In the genomic region with DNA sequence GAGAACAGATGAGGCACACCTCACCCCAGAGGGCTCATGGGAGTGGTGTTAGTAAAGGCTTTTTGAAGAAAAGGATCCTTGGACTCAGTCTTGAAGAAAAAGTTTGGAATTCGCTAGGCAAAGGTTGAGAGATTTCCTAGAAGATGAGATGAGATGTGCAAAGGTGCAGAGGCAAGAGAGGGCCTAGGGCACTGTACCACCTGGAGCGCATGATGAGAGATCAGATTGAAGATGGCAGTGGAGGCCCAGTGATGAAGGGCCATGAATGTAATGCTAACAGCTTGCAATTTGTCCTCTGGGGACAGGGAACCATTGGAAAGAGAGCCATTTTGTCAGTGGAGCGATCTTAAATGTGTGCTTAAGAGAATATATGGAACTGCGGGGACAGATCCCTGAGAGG, we compare ENCODE assay signal across 24 cellular contexts.
"Had no signal": no experiment of that assay in that cellular context is flagged by ENCODE, and none has a peak within 500 bp of the region (broad histone marks: within the 10 kb centered on the region; RNA-seq: fewer than 3 reads in every experiment).

No MANE protein-coding gene starts in this region.

- H3K4me3 ChIP-seq: breast epithelium, esophagus squamous epithelium, gastrocnemius medialis, pancreas, psoas muscle, tibial nerve had no signal

- H3K4me3 Mint-ChIP-seq: activated T-cell treated with anti-CD3 and anti-CD28 coated beads, Interleukin-2, amount 50 U/mL, for 72 hours; nephron progenitor cell had no signal

- H3K27ac Mint-ChIP-seq: activated naive CD4-positive, alpha-beta T cell treated with anti-CD3 and anti-CD28 coated beads, Interleukin-2, amount 50 U/mL, for 72 hours; activated T-cell treated with anti-CD3 and anti-CD28 coated beads, Interleukin-2, amount 50 U/mL, for 72 hours; nephron progenitor cell had no signal

- FAIRE-seq: islet of Langerhans, pancreas, urothelium cell line had no signal

- DNase-seq: activated CD4-positive, alpha-beta T cell treated with anti-CD3 and anti-CD28 coated beads for 4 hours; activated CD4-positive, alpha-beta T cell treated with anti-CD3 and anti-CD28 coated beads, Interleukin-2, amount 50 U/mL, for 4 hours; activated naive CD4-positive, alpha-beta T cell; activated T-cell treated with anti-CD3 and anti-CD28 coated beads for 4 hours; activated T-cell treated with anti-CD3 and anti-CD28 coated beads, Interleukin-2, amount 50 U/mL, for 72 hours; central memory CD4-positive, alpha-beta T cell; dermis blood vessel endothelial cell; effector CD4-positive, alpha-beta T cell; esophagus squamous epithelium; gastrocnemius medialis; glutamatergic neuron; left ventricle myocardium superior; naive B cell; nephron progenitor cell; pancreas; psoas muscle; stimulated activated CD4-positive, alpha-beta T cell treated with anti-CD3 and anti-CD28 coated beads, Interleukin-15, amount 100 ng/mL, for 24 hours; stimulated activated naive CD4-positive, alpha-beta T cell treated with Interleukin-2 at 50 U/mL for 16 hours had no signal

- H3K27ac ChIP-seq: esophagus squamous epithelium, gastrocnemius medialis, pancreas, psoas muscle, tibial nerve, VCaP had no signal

- H3K27me3 ChIP-seq: breast epithelium, esophagus squamous epithelium, gastrocnemius medialis, pancreas, tibial nerve had no signal

- H3K36me3 ChIP-seq: breast epithelium, esophagus squamous epithelium, gastrocnemius medialis, pancreas, tibial nerve had no signal

- H3K4me1 ChIP-seq: breast epithelium, esophagus squamous epithelium, gastrocnemius medialis, pancreas, psoas muscle, tibial nerve had no signal

- H3K4me1 Mint-ChIP-seq: nephron progenitor cell had no signal

- H3K36me3 Mint-ChIP-seq: activated naive CD4-positive, alpha-beta T cell treated with anti-CD3 and anti-CD28 coated beads, Interleukin-2, amount 50 U/mL, for 72 hours; naive B cell had no signal

- H3K9me3 ChIP-seq: esophagus squamous epithelium, gastrocnemius medialis, pancreas, psoas muscle, tibial nerve had no signal

- ATAC-seq: activated naive CD4-positive, alpha-beta T cell treated with anti-CD3 and anti-CD28 coated beads, Interleukin-2, amount 50 U/mL, for 72 hours; activated T-cell treated with anti-CD3 and anti-CD28 coated beads, Interleukin-2, amount 50 U/mL, for 72 hours; gastrocnemius medialis; left ventricle myocardium superior; pancreas; psoas muscle had no signal
